14 cellular contexts compared by ENCODE assay signal in genomic region chr10:95688648-95689047, GRCh38.
"Had no signal": no experiment of that assay in that cellular context is flagged by ENCODE, and none has a peak within 500 bp of the region (broad histone marks: within the 10 kb centered on the region; RNA-seq: fewer than 3 reads in every experiment).

No MANE protein-coding gene starts in this region.

- H3K27ac Mint-ChIP-seq: activated CD4-positive, alpha-beta memory T cell treated with anti-CD3 and anti-CD28 coated beads for 36 hours; activated naive CD8-positive, alpha-beta T cell treated with anti-CD3 and anti-CD28 coated beads, Interleukin-2, amount 50 U/mL, for 24 hours had no signal

- H3K27me3 Mint-ChIP-seq: activated CD4-positive, alpha-beta memory T cell treated with anti-CD3 and anti-CD28 coated beads for 36 hours; activated naive CD8-positive, alpha-beta T cell treated with anti-CD3 and anti-CD28 coated beads, Interleukin-2, amount 50 U/mL, for 24 hours; stimulated activated naive CD8-positive, alpha-beta T cell treated with anti-CD3 and anti-CD28 coated beads, Interleukin-15, amount 100 ng/mL, for 72 hours had no signal

- ATAC-seq: activated naive CD8-positive, alpha-beta T cell treated with anti-CD3 and anti-CD28 coated beads, Interleukin-2, amount 50 U/mL, for 24 hours; heart right ventricle; stimulated activated naive CD8-positive, alpha-beta T cell treated with anti-CD3 and anti-CD28 coated beads, Interleukin-15, amount 100 ng/mL, for 72 hours had no signal

- H3K9me3 Mint-ChIP-seq: activated CD4-positive, alpha-beta memory T cell treated with anti-CD3 and anti-CD28 coated beads for 36 hours; activated naive CD8-positive, alpha-beta T cell treated with anti-CD3 and anti-CD28 coated beads, Interleukin-2, amount 50 U/mL, for 24 hours; neural crest cell; stimulated activated naive CD8-positive, alpha-beta T cell treated with anti-CD3 and anti-CD28 coated beads, Interleukin-15, amount 100 ng/mL, for 72 hours had no signal

- H3K36me3 ChIP-seq: ovary had no signal

- H3K4me3 Mint-ChIP-seq: activated CD4-positive, alpha-beta memory T cell treated with anti-CD3 and anti-CD28 coated beads for 36 hours; activated naive CD8-positive, alpha-beta T cell treated with anti-CD3 and anti-CD28 coated beads, Interleukin-2, amount 50 U/mL, for 24 hours; neural crest cell; stimulated activated naive CD8-positive, alpha-beta T cell treated with anti-CD3 and anti-CD28 coated beads, Interleukin-15, amount 100 ng/mL, for 72 hours had no signal

- H3K27me3 ChIP-seq: cardiac muscle cell, heart right ventricle, ovary had no signal

- H3K4me3 ChIP-seq: cardiac muscle cell, heart right ventricle, left ventricle myocardium inferior, ovary, thoracic aorta had no signal

- DNase-seq: activated CD4-positive, alpha-beta memory T cell treated with anti-CD3 and anti-CD28 coated beads for 36 hours; activated CD4-positive, CD25-positive, alpha-beta regulatory T cell treated with anti-CD3 and anti-CD28 coated beads, Interleukin-2, amount 50 U/mL, for 72 hours; activated naive CD4-positive, alpha-beta T cell; activated naive CD8-positive, alpha-beta T cell treated with anti-CD3 and anti-CD28 coated beads, Interleukin-2, amount 50 U/mL, for 24 hours; heart right ventricle; left ventricle myocardium inferior; mesenchymal stem cell; ovary; stimulated activated CD4-positive, alpha-beta T cell treated with anti-CD3 and anti-CD28 coated beads, Interleukin-15, amount 100 ng/mL, for 24 hours; stimulated activated CD4-positive, alpha-beta T cell treated with anti-CD3 and anti-CD28 coated beads, Interleukin-4, amount 100 ng/mL, for 24 hours; stimulated activated naive CD8-positive, alpha-beta T cell treated with anti-CD3 and anti-CD28 coated beads, Interleukin-15, amount 100 ng/mL, for 72 hours had no signal

- H3K27ac ChIP-seq: cardiac muscle cell, heart right ventricle, left ventricle myocardium inferior, ovary, thoracic aorta had no signal
